1 cellular context compared by ENCODE assay signal in the genomic region with DNA sequence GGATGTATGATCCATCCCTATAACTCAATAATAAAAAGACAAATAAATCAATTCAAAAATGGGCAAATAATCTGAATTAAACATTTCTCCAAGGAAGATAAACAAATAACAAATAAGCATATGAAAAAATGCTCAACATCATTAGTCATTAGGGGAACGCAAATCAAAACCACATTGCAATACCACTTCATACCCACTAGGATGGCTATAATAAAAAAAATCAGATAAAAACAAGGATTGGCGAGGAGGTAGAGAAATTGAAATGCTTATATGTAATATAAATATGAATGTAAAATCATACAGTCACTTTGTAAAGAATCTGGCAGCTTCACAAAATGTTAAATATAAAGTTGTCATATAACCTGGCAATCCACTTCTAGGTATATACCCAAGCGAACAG.
TF ChIP-seq lines count a peak whose summit lies in the region.

No MANE protein-coding gene starts in this region.

TF ChIP-seq in SK-N-SH treated with all-trans-retinoic acid at 6 μM for 48 hours, 23 proteins besides CTCF, POLR2A, EP300 and RAD21 (continued from another document):
- TF ChIP-seq TCF4 (CRISPR knock-in tag; IDR thresholded peaks at IDR 0.05; ENCODE audit: borderline replicate concordance) (no peak), ZFP30 (CRISPR knock-in tag; IDR thresholded peaks at IDR 0.05) (no peak), ZNF8 (CRISPR knock-in tag; IDR thresholded peaks at IDR 0.05) (no peak), TOX (CRISPR knock-in tag; IDR thresholded peaks at IDR 0.05; ENCODE audit: borderline replicate concordance) (no peak), CSDC2 (CRISPR knock-in tag; IDR thresholded peaks at IDR 0.05) (no peak), BACH2 (CRISPR knock-in tag; IDR thresholded peaks at IDR 0.05; ENCODE audit: borderline replicate concordance) (no peak)
- TF ChIP-seq, protein P1, sequence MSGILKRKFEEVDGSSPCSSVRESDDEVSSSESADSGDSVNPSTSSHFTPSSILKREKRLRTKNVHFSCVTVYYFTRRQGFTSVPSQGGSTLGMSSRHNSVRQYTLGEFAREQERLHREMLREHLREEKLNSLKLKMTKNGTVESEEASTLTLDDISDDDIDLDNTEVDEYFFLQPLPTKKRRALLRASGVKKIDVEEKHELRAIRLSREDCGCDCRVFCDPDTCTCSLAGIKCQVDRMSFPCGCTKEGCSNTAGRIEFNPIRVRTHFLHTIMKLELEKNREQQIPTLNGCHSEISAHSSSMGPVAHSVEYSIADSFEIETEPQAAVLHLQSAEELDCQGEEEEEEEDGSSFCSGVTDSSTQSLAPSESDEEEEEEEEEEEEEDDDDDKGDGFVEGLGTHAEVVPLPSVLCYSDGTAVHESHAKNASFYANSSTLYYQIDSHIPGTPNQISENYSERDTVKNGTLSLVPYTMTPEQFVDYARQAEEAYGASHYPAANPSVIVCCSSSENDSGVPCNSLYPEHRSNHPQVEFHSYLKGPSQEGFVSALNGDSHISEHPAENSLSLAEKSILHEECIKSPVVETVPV (CRISPR knock-in tag; IDR thresholded peaks at IDR 0.05): no peak
- TF ChIP-seq, protein P2, sequence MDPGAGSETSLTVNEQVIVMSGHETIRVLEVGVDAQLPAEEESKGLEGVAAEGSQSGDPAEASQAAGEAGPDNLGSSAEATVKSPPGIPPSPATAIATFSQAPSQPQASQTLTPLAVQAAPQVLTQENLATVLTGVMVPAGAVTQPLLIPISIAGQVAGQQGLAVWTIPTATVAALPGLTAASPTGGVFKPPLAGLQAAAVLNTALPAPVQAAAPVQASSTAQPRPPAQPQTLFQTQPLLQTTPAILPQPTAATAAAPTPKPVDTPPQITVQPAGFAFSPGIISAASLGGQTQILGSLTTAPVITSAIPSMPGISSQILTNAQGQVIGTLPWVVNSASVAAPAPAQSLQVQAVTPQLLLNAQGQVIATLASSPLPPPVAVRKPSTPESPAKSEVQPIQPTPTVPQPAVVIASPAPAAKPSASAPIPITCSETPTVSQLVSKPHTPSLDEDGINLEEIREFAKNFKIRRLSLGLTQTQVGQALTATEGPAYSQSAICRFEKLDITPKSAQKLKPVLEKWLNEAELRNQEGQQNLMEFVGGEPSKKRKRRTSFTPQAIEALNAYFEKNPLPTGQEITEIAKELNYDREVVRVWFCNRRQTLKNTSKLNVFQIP (CRISPR knock-in tag; IDR thresholded peaks at IDR 0.05; ENCODE audit: borderline replicate concordance, low read depth): no peak
